18 cellular contexts compared by ENCODE assay signal in the genomic region with DNA sequence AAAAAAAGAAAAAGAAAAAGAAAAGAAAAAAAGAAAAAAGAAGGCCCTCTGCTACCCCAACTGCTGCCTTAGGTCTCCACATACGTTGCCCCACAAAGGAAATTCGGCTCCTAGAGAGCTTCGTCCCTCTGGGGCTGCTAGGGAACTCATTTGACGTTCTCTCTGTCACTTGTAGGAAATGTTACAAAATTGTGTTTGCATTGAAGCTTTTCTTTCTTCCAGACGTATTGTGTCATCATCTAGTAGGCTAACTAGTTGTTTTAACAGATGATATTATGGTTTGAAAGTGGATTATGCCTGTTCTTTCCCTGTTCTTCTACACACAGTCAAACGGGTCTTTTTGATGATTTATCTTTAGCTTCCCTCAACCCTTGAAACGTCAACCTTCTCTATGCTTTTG.
DNase-seq lines count a peak whose midpoint lies in the region; ATAC-seq and TF ChIP-seq lines count a peak whose summit lies in the region.
"Had no signal": no experiment of that assay in that cellular context is flagged by ENCODE, and none has a peak within 500 bp of the region (broad histone marks: within the 10 kb centered on the region; RNA-seq: fewer than 3 reads in every experiment).

No MANE protein-coding gene starts in this region.

- no peaks in the 10 kb centered on the region for H3K9me2 ChIP-seq in GM23338 (ENCODE audit: insufficient read depth)

- TF ChIP-seq CTCF in GM23338 (conservative IDR thresholded peaks at IDR 0.05; ENCODE audit: low read depth in 2 of 2): no peak

- H3K36me3 ChIP-seq in GM23338 (ENCODE audit: insufficient read depth): no peaks in the 10 kb centered on the region
- H3K36me3 ChIP-seq: BE2C had no signal

- no peaks in the 10 kb centered on the region for H3K27me3 ChIP-seq in GM23338 (ENCODE audit: insufficient read depth)
- H3K27me3 ChIP-seq: BE2C, foreskin keratinocyte had no signal

- no peak overlapping the region for H3K27ac ChIP-seq in GM23338 (ENCODE audit: low read depth)
- H3K27ac ChIP-seq: foreskin keratinocyte had no signal

- no peak overlapping the region for H3K4me2 ChIP-seq in GM23338

- intact Hi-C loops in cardiac septum (cut with DNase I) (no loop called here), sciatic nerve (cut with DNase I) (no loop called here), left colon (cut with DNase I, micrococcal nuclease) (no loop called here)

- peaks cover 7% of the 10 kb centered on the region; the same call in 2 of the 3 replicates for H3K4me1 Mint-ChIP-seq in GM23338
- peaks cover 36% of the 10 kb centered on the region for H3K4me1 Mint-ChIP-seq in activated naive CD8-positive, alpha-beta T cell treated with anti-CD3 and anti-CD28 coated beads, Interleukin-2, amount 50 U/mL, for 24 hours

- DNase-seq in GM23338 (ENCODE audit: low spot score): no peak
- DNase-seq in activated naive CD8-positive, alpha-beta T cell treated with anti-CD3 and anti-CD28 coated beads, Interleukin-2, amount 50 U/mL, for 24 hours: no peak
- peak; percentile 19 for DNase-seq in cardiac septum (ENCODE audit: low spot score)
- no peak for DNase-seq in sciatic nerve (ENCODE audit: low spot score)
- DNase-seq in left colon: no peak
- DNase-seq in activated gamma-delta T cell treated with Interleukin-2 at 50 U/mL for 16 hours: no peak
- DNase-seq: activated B cell treated with CpG ODN at 0.5 μM for 24 hours; BE2C; caudate nucleus; effector memory CD8-positive, alpha-beta T cell; foreskin keratinocyte; NCI-H1092 treated with DMSO at 0.1 percent for 48 hours; substantia nigra; T-cell had no signal

- H3K27ac Mint-ChIP-seq in GM23338: no peak overlapping the region
- peak overlapping the region; percentile 39 for H3K27ac Mint-ChIP-seq in activated naive CD8-positive, alpha-beta T cell treated with anti-CD3 and anti-CD28 coated beads, Interleukin-2, amount 50 U/mL, for 24 hours
- H3K27ac Mint-ChIP-seq: activated B cell treated with CpG ODN at 0.5 μM for 24 hours; effector memory CD8-positive, alpha-beta T cell; natural killer cell treated with Interleukin-12 subunit alpha and Interleukin-12 subunit beta and Interleukin-15 and Interleukin-18, amount 100 ng/mL, for 72 hours; T-cell had no signal

- no peak overlapping the region for H3K4me3 Mint-ChIP-seq in GM23338
- no peak overlapping the region for H3K4me3 Mint-ChIP-seq in activated naive CD8-positive, alpha-beta T cell treated with anti-CD3 and anti-CD28 coated beads, Interleukin-2, amount 50 U/mL, for 24 hours
- H3K4me3 Mint-ChIP-seq: activated B cell treated with CpG ODN at 0.5 μM for 24 hours; effector memory CD8-positive, alpha-beta T cell; natural killer cell treated with Interleukin-12 subunit alpha and Interleukin-12 subunit beta and Interleukin-15 and Interleukin-18, amount 100 ng/mL, for 72 hours; T-cell had no signal

- no peak for ATAC-seq in GM23338
- no peak for ATAC-seq in activated naive CD8-positive, alpha-beta T cell treated with anti-CD3 and anti-CD28 coated beads, Interleukin-2, amount 50 U/mL, for 24 hours
- ATAC-seq in sciatic nerve: peak; percentile 21
- no peak for ATAC-seq in left colon
- no peak for ATAC-seq in esophagus mucosa
- ATAC-seq: activated naive CD4-positive, alpha-beta T cell treated with anti-CD3 and anti-CD28 coated beads, Interleukin-2, amount 50 U/mL, for 72 hours; effector memory CD8-positive, alpha-beta T cell; foreskin keratinocyte; natural killer cell treated with Interleukin-12 subunit alpha and Interleukin-12 subunit beta and Interleukin-15 and Interleukin-18, amount 100 ng/mL, for 72 hours had no signal

- H3K27me3 Mint-ChIP-seq in GM23338 (ENCODE audit: insufficient read depth, low read depth, poor library complexity): peaks cover 8% of the 10 kb centered on the region
- H3K27me3 Mint-ChIP-seq in activated naive CD8-positive, alpha-beta T cell treated with anti-CD3 and anti-CD28 coated beads, Interleukin-2, amount 50 U/mL, for 24 hours: peaks cover 24% of the 10 kb centered on the region

- no peaks in the 10 kb centered on the region for H3K9me3 Mint-ChIP-seq in GM23338
- H3K9me3 Mint-ChIP-seq in activated naive CD8-positive, alpha-beta T cell treated with anti-CD3 and anti-CD28 coated beads, Interleukin-2, amount 50 U/mL, for 24 hours: no peaks in the 10 kb centered on the region
- H3K9me3 Mint-ChIP-seq: activated B cell treated with CpG ODN at 0.5 μM for 24 hours; activated naive CD4-positive, alpha-beta T cell treated with anti-CD3 and anti-CD28 coated beads, Interleukin-2, amount 50 U/mL, for 72 hours; effector memory CD8-positive, alpha-beta T cell; natural killer cell treated with Interleukin-12 subunit alpha and Interleukin-12 subunit beta and Interleukin-15 and Interleukin-18, amount 100 ng/mL, for 72 hours; T-cell had no signal

- H3K4me1 ChIP-seq in GM23338 (ENCODE audit: insufficient read depth): peaks cover 5% of the 10 kb centered on the region; the same call in 1 of the 2 replicates
- H3K4me1 ChIP-seq: foreskin keratinocyte had no signal

- H2AFZ ChIP-seq in GM23338: peak overlapping the region; percentile 86; the same call in 1 of the 2 replicates

- H4K20me1 ChIP-seq in GM23338 (replicated peaks; ENCODE audit: insufficient read depth): no peaks in the 10 kb centered on the region

- no peaks in the 10 kb centered on the region for H3F3A ChIP-seq in GM23338 (replicated peaks; ENCODE audit: low read depth)

- no peak overlapping the region for H3K4me3 ChIP-seq in GM23338
- H3K4me3 ChIP-seq: lung had no signal

- no peaks in the 10 kb centered on the region for H3K79me2 ChIP-seq in GM23338 (replicated peaks; ENCODE audit: insufficient read depth)

- no peaks in the 10 kb centered on the region for H3K36me3 Mint-ChIP-seq in GM23338 (ENCODE audit: low read depth)
- no peaks in the 10 kb centered on the region for H3K36me3 Mint-ChIP-seq in activated naive CD8-positive, alpha-beta T cell treated with anti-CD3 and anti-CD28 coated beads, Interleukin-2, amount 50 U/mL, for 24 hours (ENCODE audit: low read depth)
- H3K36me3 Mint-ChIP-seq: activated naive CD4-positive, alpha-beta T cell treated with anti-CD3 and anti-CD28 coated beads, Interleukin-2, amount 50 U/mL, for 72 hours; natural killer cell treated with Interleukin-12 subunit alpha and Interleukin-12 subunit beta and Interleukin-15 and Interleukin-18, amount 100 ng/mL, for 72 hours; T-cell had no signal

TF ChIP-seq in GM23338, 12 proteins besides CTCF, POLR2A, EP300 and RAD21:
- no peak for TF ChIP-seq CREB1 (CRISPR knock-in tag; IDR thresholded peaks at IDR 0.05; ENCODE audit: low read depth)
- TF ChIP-seq EZH2 (IDR thresholded peaks at IDR 0.05; ENCODE audit: low read depth, unreplicated experiment): no peak
- TF ChIP-seq STAT1 (IDR thresholded peaks at IDR 0.05; ENCODE audit: unreplicated experiment): no peak
TF ChIP-seq in GM23338: peak in this region for 0.
